ENCODE assay signal across 1 cellular context in genomic region chr1:20371411-20371810, GRCh38.
TF ChIP-seq lines count a peak whose summit lies in the region.

No MANE protein-coding gene starts in this region.

TF ChIP-seq in SK-N-SH treated with all-trans-retinoic acid at 6 μM for 48 hours, 23 proteins besides CTCF, POLR2A, EP300 and RAD21 (continued from another document):
- TF ChIP-seq, protein P1, sequence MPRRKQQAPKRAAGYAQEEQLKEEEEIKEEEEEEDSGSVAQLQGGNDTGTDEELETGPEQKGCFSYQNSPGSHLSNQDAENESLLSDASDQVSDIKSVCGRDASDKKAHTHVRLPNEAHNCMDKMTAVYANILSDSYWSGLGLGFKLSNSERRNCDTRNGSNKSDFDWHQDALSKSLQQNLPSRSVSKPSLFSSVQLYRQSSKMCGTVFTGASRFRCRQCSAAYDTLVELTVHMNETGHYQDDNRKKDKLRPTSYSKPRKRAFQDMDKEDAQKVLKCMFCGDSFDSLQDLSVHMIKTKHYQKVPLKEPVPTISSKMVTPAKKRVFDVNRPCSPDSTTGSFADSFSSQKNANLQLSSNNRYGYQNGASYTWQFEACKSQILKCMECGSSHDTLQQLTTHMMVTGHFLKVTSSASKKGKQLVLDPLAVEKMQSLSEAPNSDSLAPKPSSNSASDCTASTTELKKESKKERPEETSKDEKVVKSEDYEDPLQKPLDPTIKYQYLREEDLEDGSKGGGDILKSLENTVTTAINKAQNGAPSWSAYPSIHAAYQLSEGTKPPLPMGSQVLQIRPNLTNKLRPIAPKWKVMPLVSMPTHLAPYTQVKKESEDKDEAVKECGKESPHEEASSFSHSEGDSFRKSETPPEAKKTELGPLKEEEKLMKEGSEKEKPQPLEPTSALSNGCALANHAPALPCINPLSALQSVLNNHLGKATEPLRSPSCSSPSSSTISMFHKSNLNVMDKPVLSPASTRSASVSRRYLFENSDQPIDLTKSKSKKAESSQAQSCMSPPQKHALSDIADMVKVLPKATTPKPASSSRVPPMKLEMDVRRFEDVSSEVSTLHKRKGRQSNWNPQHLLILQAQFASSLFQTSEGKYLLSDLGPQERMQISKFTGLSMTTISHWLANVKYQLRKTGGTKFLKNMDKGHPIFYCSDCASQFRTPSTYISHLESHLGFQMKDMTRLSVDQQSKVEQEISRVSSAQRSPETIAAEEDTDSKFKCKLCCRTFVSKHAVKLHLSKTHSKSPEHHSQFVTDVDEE (CRISPR knock-in tag; IDR thresholded peaks at IDR 0.05): no peak
- TF ChIP-seq TOX (CRISPR knock-in tag; IDR thresholded peaks at IDR 0.05; ENCODE audit: borderline replicate concordance) (no peak), ARNTL (CRISPR knock-in tag; IDR thresholded peaks at IDR 0.05; ENCODE audit: borderline replicate concordance, low read depth) (no peak), CSDC2 (CRISPR knock-in tag; IDR thresholded peaks at IDR 0.05) (no peak), ZC3H10 (CRISPR knock-in tag; IDR thresholded peaks at IDR 0.05) (no peak), POU6F1 (CRISPR knock-in tag; IDR thresholded peaks at IDR 0.05; ENCODE audit: borderline replicate concordance, low read depth) (no peak), SNAI2 (CRISPR knock-in tag; IDR thresholded peaks at IDR 0.05) (no peak), ZNF565 (CRISPR knock-in tag; conservative IDR thresholded peaks at IDR 0.05; ENCODE audit: low read depth) (no peak), ZFP30 (CRISPR knock-in tag; IDR thresholded peaks at IDR 0.05) (no peak), CSRNP3 (CRISPR knock-in tag; IDR thresholded peaks at IDR 0.05) (no peak), ZNF8 (CRISPR knock-in tag; IDR thresholded peaks at IDR 0.05) (no peak), PPARA (CRISPR knock-in tag; IDR thresholded peaks at IDR 0.05; ENCODE audit: borderline replicate concordance) (no peak), TCF4 (CRISPR knock-in tag; IDR thresholded peaks at IDR 0.05; ENCODE audit: borderline replicate concordance) (no peak)
TF ChIP-seq in SK-N-SH treated with all-trans-retinoic acid at 6 μM for 48 hours: peak in this region for 0.
